ENCODE assay signal across 12 cellular contexts in the genomic region with DNA sequence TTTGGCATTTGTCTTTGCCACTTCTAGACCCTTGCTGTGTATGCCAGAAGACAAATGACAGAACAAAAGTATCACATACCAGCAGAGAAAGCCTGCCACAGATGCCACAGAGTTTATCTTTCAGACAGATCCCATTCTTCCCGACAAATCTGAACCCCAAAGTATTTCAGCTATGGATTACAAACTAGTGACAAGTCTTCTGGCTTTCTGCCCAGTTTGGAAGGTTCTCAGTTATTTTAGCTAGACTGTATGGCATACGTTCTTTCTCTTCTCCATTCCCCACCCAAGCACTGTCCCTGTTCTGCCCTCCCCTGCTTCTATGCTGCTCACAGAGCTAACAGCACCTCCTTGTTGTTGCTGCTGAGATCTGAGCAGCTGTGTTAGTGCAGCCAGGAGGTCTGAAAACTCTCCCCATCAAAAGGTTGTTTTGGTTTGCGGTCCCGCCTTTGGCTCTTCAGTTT.
DNase-seq lines count a peak whose midpoint lies in the region; ATAC-seq and TF ChIP-seq lines count a peak whose summit lies in the region.
"Had no signal": no experiment of that assay in that cellular context is flagged by ENCODE, and none has a peak within 500 bp of the region (broad histone marks: within the 10 kb centered on the region; RNA-seq: fewer than 3 reads in every experiment).

No MANE protein-coding gene starts in this region.

- intact Hi-C loops in Right ventricle myocardium superior (cut with DNase I), result no loop called here

- DNase-seq in Right ventricle myocardium superior, result no peak
- no peak for DNase-seq in right atrium auricular region (ENCODE audit: low spot score)
- peak; percentile 92 to 98 for DNase-seq in SJSA1 (ENCODE audit: low read depth in 1 of 2, low spot score in 2 of 2)
- DNase-seq in foreskin keratinocyte, result peak; percentile 36 to 68
- no peak for DNase-seq in smooth muscle cell (lab: John Stamatoyannopoulos, UW; ENCODE audit: unreplicated experiment)
- no peak for DNase-seq in NCI-H524 treated with DMSO at 0.1 percent for 48 hours (lab: John Stamatoyannopoulos, UW)
- DNase-seq in stimulated activated CD4-positive, alpha-beta T cell treated with anti-CD3 and anti-CD28 coated beads, Interleukin-12 subunit alpha, Interleukin-12 subunit beta, amount 100 ng/mL, for 4 hours, result no peak
- DNase-seq: NCI-H1417; stimulated activated naive CD4-positive, alpha-beta T cell treated with Interleukin-2 at 50 U/mL for 16 hours had no signal

- 51% methylated on average over 4 of the region's 4 CpGs for WGBS in smooth muscle cell (ENCODE audit: low lambda C conversion rate)

- H3K4me1 ChIP-seq in right atrium auricular region (peaks cover 0 to 13% of the 10 kb centered on the region in 2 donors), SJSA1 (replicated peaks) (peaks cover 44% of the 10 kb centered on the region), foreskin keratinocyte (peaks cover 20% of the 10 kb centered on the region), smooth muscle cell (ENCODE audit: low read depth) (peaks cover 14% of the 10 kb centered on the region)

- H3K4me3 ChIP-seq in right atrium auricular region (no peak overlapping the region), SJSA1 (no peak overlapping the region), smooth muscle cell (no peak overlapping the region)
- H3K4me3 ChIP-seq: coronary artery, skin epidermis had no signal

- no peaks in the 10 kb centered on the region for H3F3A ChIP-seq in smooth muscle cell (ENCODE audit: low read depth)

- H3K79me2 ChIP-seq in smooth muscle cell (ENCODE audit: low read depth), result no peaks in the 10 kb centered on the region

- TF ChIP-seq CTCF in right atrium auricular region (IDR thresholded peaks at IDR 0.05), result peak in 1 of 2 donors; percentile 35
- TF ChIP-seq CTCF in foreskin keratinocyte (conservative IDR thresholded peaks at IDR 0.05), result peak; percentile 24
- TF ChIP-seq CTCF in smooth muscle cell (IDR thresholded peaks at IDR 0.05; ENCODE audit: borderline replicate concordance, insufficient read depth, poor library complexity, severe bottlenecking), result no peak

- no peaks in the 10 kb centered on the region for H3K36me3 ChIP-seq in right atrium auricular region
- H3K36me3 ChIP-seq in SJSA1, result no peaks in the 10 kb centered on the region
- H3K36me3 ChIP-seq in smooth muscle cell (ENCODE audit: low read depth), result no peaks in the 10 kb centered on the region

- H3K9me3 ChIP-seq in right atrium auricular region (no peaks in the 10 kb centered on the region), SJSA1 (replicated peaks) (no peaks in the 10 kb centered on the region), smooth muscle cell (replicated peaks; ENCODE audit: low read depth) (no peaks in the 10 kb centered on the region)

- H4K20me1 ChIP-seq in smooth muscle cell (ENCODE audit: low read depth), result no peaks in the 10 kb centered on the region

- no peaks in the 10 kb centered on the region for H3K27me3 ChIP-seq in right atrium auricular region
- no peaks in the 10 kb centered on the region for H3K27me3 ChIP-seq in SJSA1 (replicated peaks)
- H3K27me3 ChIP-seq in foreskin keratinocyte, result no peaks in the 10 kb centered on the region
- no peaks in the 10 kb centered on the region for H3K27me3 ChIP-seq in smooth muscle cell (ENCODE audit: low read depth)

- H3K4me2 ChIP-seq in smooth muscle cell, result peak overlapping the region; percentile 69

- H2AFZ ChIP-seq in smooth muscle cell (ENCODE audit: low read depth), result peak overlapping the region; percentile 51

- ATAC-seq in Right ventricle myocardium superior (ENCODE audit: poor library complexity) (peak; percentile 49), foreskin keratinocyte (peak; percentile 62), HG03342 (IDR thresholded peaks at IDR 0.05; ENCODE audit: unreplicated experiment) (no peak)

- H3K27ac ChIP-seq in right atrium auricular region (peak overlapping the region in 1 of 2 donors; percentile 44), SJSA1 (peak overlapping the region; percentile 94), foreskin keratinocyte (no peak overlapping the region), smooth muscle cell (ENCODE audit: low read depth) (peak overlapping the region; percentile 15)

- no peak overlapping the region for H3K9ac ChIP-seq in smooth muscle cell (ENCODE audit: low read depth)

Comparison
In these comparisons a context has a peak if more than half of its experiments do, and no peak if none do; other contexts are left out.
1. DNase-seq: peak in SJSA1 (2 of 2) and foreskin keratinocyte (2 of 2); none in Right ventricle myocardium superior (single experiment), right atrium auricular region (single experiment), smooth muscle cell (single experiment), NCI-H524 treated with DMSO at 0.1 percent for 48 hours (single experiment) and stimulated activated CD4-positive, alpha-beta T cell treated with anti-CD3 and anti-CD28 coated beads, Interleukin-12 subunit alpha, Interleukin-12 subunit beta, amount 100 ng/mL, for 4 hours (single experiment).